In the genomic region with DNA sequence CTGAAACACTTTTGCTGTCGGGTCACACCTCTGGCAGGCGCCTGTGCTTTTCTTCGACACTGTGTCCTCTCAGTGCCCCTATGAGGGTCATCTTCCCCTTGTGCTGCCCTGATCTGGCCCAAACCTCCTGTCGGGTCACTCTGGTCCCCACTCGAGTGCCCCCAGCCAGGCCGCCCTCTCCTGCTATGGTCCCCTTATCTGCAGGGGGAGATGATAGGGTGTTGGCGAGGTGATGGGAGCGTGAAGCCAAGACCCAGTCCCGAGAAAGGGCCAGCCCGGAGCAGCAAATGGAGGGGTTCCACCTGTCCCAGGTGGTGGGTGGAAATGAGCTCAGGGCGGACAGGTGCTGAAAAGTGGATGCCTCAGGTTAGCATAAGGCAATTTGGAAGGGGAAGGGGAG, we compare ENCODE assay signal across 27 cellular contexts. TPM values are rescaled to one million over a fixed set of nuclear protein-coding genes. Genes with fewer than 3 reads are reported as not detected.
DNase-seq lines count a peak whose midpoint lies in the region; ATAC-seq and TF ChIP-seq lines count a peak whose summit lies in the region.
"Had no signal": no experiment of that assay in that cellular context is flagged by ENCODE, and none has a peak within 500 bp of the region (broad histone marks: within the 10 kb centered on the region; RNA-seq: fewer than 3 reads in every experiment).

No MANE protein-coding gene starts in this region.

- no peak overlapping the region; the same call in 1 of the 2 replicates for H3K14ac ChIP-seq in H9 (ENCODE audit: insufficient read depth, low read length)

- H3K27ac ChIP-seq in right atrium auricular region (no peak overlapping the region), H9 (ENCODE audit: insufficient read length, low read depth, low read length) (no peak overlapping the region)
- H3K27ac ChIP-seq: BLaER1 had no signal

- H3K23ac ChIP-seq in H9 (ENCODE audit: insufficient read length, low read depth, low read length), result no peak overlapping the region

- no peak overlapping the region for H3T11ph ChIP-seq in H9 (ENCODE audit: low read length)

- H3K27me3 Mint-ChIP-seq in H9 (ENCODE audit: low read depth) (no peaks in the 10 kb centered on the region; the same call in 1 of the 2 replicates), chondrocyte (ENCODE audit: low read depth) (no peaks in the 10 kb centered on the region)
- H3K27me3 Mint-ChIP-seq: CD4-positive, alpha-beta memory T cell had no signal

- no peak overlapping the region for H2AK5ac ChIP-seq in H9 (ENCODE audit: insufficient read length, low read length)

- H3K27ac Mint-ChIP-seq in H9 (peak overlapping the region in 2 of 3 experiments; percentile 20 to 68; a peak in 3 of 7 replicates), chondrocyte (ENCODE audit: unreplicated experiment) (no peak overlapping the region)
- H3K27ac Mint-ChIP-seq: GM23338, HFFc6 had no signal

- no peaks in the 10 kb centered on the region for H3K79me2 ChIP-seq in H9 (ENCODE audit: insufficient read depth, low read length)

- H3K4me1 Mint-ChIP-seq in H9 (peaks cover 0 to 3% of the 10 kb centered on the region in 2 experiments; a peak in 3 of 4 replicates), chondrocyte (ENCODE audit: low read depth) (no peaks in the 10 kb centered on the region)

- no peak overlapping the region for H2AFZ ChIP-seq in H9 (ENCODE audit: low read length)
- H2AFZ ChIP-seq: GM23338 had no signal

- H2BK5ac ChIP-seq in H9 (ENCODE audit: insufficient read length, low read length), result no peak overlapping the region

- H3K79me1 ChIP-seq in H9 (ENCODE audit: insufficient read depth, low read depth, low read length, poor library complexity, severe bottlenecking), result no peaks in the 10 kb centered on the region

- TF ChIP-seq CTCF in right atrium auricular region (IDR thresholded peaks at IDR 0.05), result no peak
- TF ChIP-seq CTCF in H9 (conservative IDR thresholded peaks at IDR 0.05), result no peak
- TF ChIP-seq CTCF in chondrocyte (IDR thresholded peaks at IDR 0.05), result no peak

- H3K9me3 Mint-ChIP-seq in H9, result peaks cover 2 to 3% of the 10 kb centered on the region in 2 experiments; a peak in 4 of 5 replicates
- no peaks in the 10 kb centered on the region for H3K9me3 Mint-ChIP-seq in chondrocyte (ENCODE audit: low read depth)
- H3K9me3 Mint-ChIP-seq: CD4-positive, alpha-beta memory T cell; HFFc6 had no signal

- ATAC-seq in Right ventricle myocardium superior (ENCODE audit: poor library complexity), result no peak
- ATAC-seq: GM23338, K562, PC-3 had no signal

- H2BK12ac ChIP-seq in H9 (ENCODE audit: insufficient read length, low read depth, low read length), result no peak overlapping the region

- no peak overlapping the region for H2BK15ac ChIP-seq in H9 (ENCODE audit: low read depth, low read length)

- no peak overlapping the region for H3K4me3 ChIP-seq in right atrium auricular region
- H3K4me3 ChIP-seq: BLaER1, GM23338, HAP-1, K562 had no signal

- no peak overlapping the region for H2BK120ac ChIP-seq in H9 (ENCODE audit: low read depth, low read length, poor library complexity, severe bottlenecking)

- H3K4me1 ChIP-seq in right atrium auricular region (no peaks in the 10 kb centered on the region), H9 (ENCODE audit: insufficient read depth, low read length) (no peaks in the 10 kb centered on the region)
- H3K4me1 ChIP-seq: HAP-1 had no signal

- peak; percentile 13 for DNase-seq in Right ventricle myocardium superior
- no peak for DNase-seq in right atrium auricular region (ENCODE audit: low spot score)
- DNase-seq in H9, result no peak
- DNase-seq in chondrocyte (ENCODE audit: low spot score), result peak; percentile 87
- peak; percentile 58 for DNase-seq in posterior vena cava (ENCODE audit: low spot score)
- no peak for DNase-seq in NCI-H146 (lab: John Stamatoyannopoulos, UW)
- DNase-seq in NCI-H748 (lab: John Stamatoyannopoulos, UW; ENCODE audit: unreplicated experiment), result no peak
- no peak for DNase-seq in NCI-H1417 treated with DMSO at 0.1 percent for 48 hours (lab: John Stamatoyannopoulos, UW)
- DNase-seq: CD4-positive, alpha-beta memory T cell; COR-L47; DMS53; HFFc6; Kasumi-1; NCI-H1092 treated with DMSO at 0.1 percent for 48 hours; NCI-H1436 treated with DMSO at 0.1 percent for 48 hours; NCI-H1930; NCI-H2107; NCI-H446; NCI-H524 treated with DMSO at 0.1 percent for 48 hours; NCI-H82; NK-92 treated with Interleukin-12 subunit alpha and Interleukin-12 subunit beta, amount 100 ng/mL, for 24 hours; PC-3; SHP77 had no signal

- H3K9me3 ChIP-seq in right atrium auricular region (no peaks in the 10 kb centered on the region), H9 (ENCODE audit: control insufficient read depth, low read depth, low read length) (peaks cover under 1% of the 10 kb centered on the region)
- H3K9me3 ChIP-seq: HAP-1 had no signal

- H3K18ac ChIP-seq in H9 (ENCODE audit: insufficient read length, low read depth, low read length), result no peak overlapping the region

- H4K5ac ChIP-seq in H9 (ENCODE audit: insufficient read length, low read depth, low read length), result no peak overlapping the region

- H3K27me3 ChIP-seq in right atrium auricular region (no peaks in the 10 kb centered on the region), H9 (ENCODE audit: insufficient read depth, low read length) (no peaks in the 10 kb centered on the region)
- H3K27me3 ChIP-seq: BLaER1 had no signal

- no peak overlapping the region for H3K4me3 Mint-ChIP-seq in H9
- no peak overlapping the region for H3K4me3 Mint-ChIP-seq in chondrocyte (ENCODE audit: unreplicated experiment)
- H3K4me3 Mint-ChIP-seq: CD4-positive, alpha-beta memory T cell; GM23338; HFFc6 had no signal

- WGBS in H9 (ENCODE audit: extremely low coverage, insufficient read length, low lambda C conversion rate), result no CpG with 5 or more reads among the region's 11 CpGs

- H3K36me3 ChIP-seq in right atrium auricular region, result peaks cover 51% of the 10 kb centered on the region

- no peak overlapping the region for H3K56ac ChIP-seq in H9 (ENCODE audit: insufficient read length, low read depth, low read length)

- no peak overlapping the region for H3K9ac ChIP-seq in H9 (ENCODE audit: extremely low read depth, insufficient read length, low read length)
- H3K9ac ChIP-seq: BLaER1 had no signal

- H4K8ac ChIP-seq in H9 (replicated peaks; ENCODE audit: insufficient read length, low read depth, low read length), result no peak overlapping the region

- H3K4ac ChIP-seq in H9 (ENCODE audit: low read depth, low read length), result no peak overlapping the region

- H3K23me2 ChIP-seq in H9 (ENCODE audit: insufficient read length, low read depth, low read length, poor library complexity, severe bottlenecking), result no peaks in the 10 kb centered on the region

- no peaks in the 10 kb centered on the region for H4K20me1 ChIP-seq in H9 (ENCODE audit: control insufficient read depth, insufficient read depth, insufficient read length)

- no peak overlapping the region for H4K91ac ChIP-seq in H9 (ENCODE audit: insufficient read length, low read depth, low read length)

- no peak overlapping the region for H3K4me2 ChIP-seq in H9 (ENCODE audit: insufficient read depth, insufficient read length, low read length)
- H3K4me2 ChIP-seq: BLaER1, GM23338 had no signal

- intact Hi-C loops in Right ventricle myocardium superior (cut with DNase I) (no loop called here), posterior vena cava (cut with DNase I) (no loop called here)

- H2BK20ac ChIP-seq in H9 (ENCODE audit: low read depth, low read length, poor library complexity, severe bottlenecking), result no peak overlapping the region

- H3K36me3 Mint-ChIP-seq in H9 (ENCODE audit: insufficient read depth in 1 of 3, low read depth in 3 of 3) (peaks cover 30 to 79% (median 51%) of the 10 kb centered on the region in 3 experiments; a peak in 6 of 7 replicates), chondrocyte (ENCODE audit: low read depth) (peaks cover 40% of the 10 kb centered on the region)

RNA-seq across cellular contexts. Expression of gene NADSYN1, which starts 9.7 kb away (rescaled TPM):
- 18.5 TPM for total RNA-seq in Right ventricle myocardium superior
- 10 to 100 TPM; 18.0 to 18.8 TPM for total RNA-seq in right atrium auricular region
- 42.0 and 44.2 TPM in 2 replicates for total RNA-seq in H9 (2021)
- total RNA-seq in chondrocyte, result 38.8 to 47.5 TPM (median 41.4 TPM) in 3 replicates
- total RNA-seq in posterior vena cava, result 10 to 100 TPM; 38.7 to 48.1 TPM

RNA-seq across cellular contexts. Expression of gene DHCR7, which starts 14.5 kb away (rescaled TPM):
- 48.5 TPM for total RNA-seq in Right ventricle myocardium superior
- 10 to 100 TPM; 26.8 to 37.6 TPM for total RNA-seq in right atrium auricular region
- total RNA-seq in H9 (2021), result 117 and 124 TPM in 2 replicates
- 44.4 to 58.7 TPM (median 57.5 TPM) in 3 replicates for total RNA-seq in chondrocyte
- total RNA-seq in posterior vena cava, result 10 to 100 TPM; 14.9 to 15.5 TPM

Comparison
In these comparisons a context has a peak if more than half of its experiments do, and no peak if none do; other contexts are left out.
1. DNase-seq: peak in Right ventricle myocardium superior (single experiment), chondrocyte (single experiment) and posterior vena cava (single experiment); none in right atrium auricular region (single experiment), H9 (single experiment), NCI-H146 (single experiment), NCI-H748 (single experiment) and NCI-H1417 treated with DMSO at 0.1 percent for 48 hours (single experiment).